Comparison of ENCODE assay signal across 24 cellular contexts in genomic region chr19:1418951-1419735, GRCh38. TPM values are rescaled to one million over a fixed set of nuclear protein-coding genes. Genes with fewer than 3 reads are reported as not detected.
A peak's percentile ranks its signal among the peaks of the same experiment; 100 is the strongest.
DNase-seq lines count a peak whose midpoint lies in the region; ATAC-seq and TF ChIP-seq lines count a peak whose summit lies in the region.
"Had no signal": no experiment of that assay in that cellular context is flagged by ENCODE, and none has a peak within 500 bp of the region (broad histone marks: within the 10 kb centered on the region; RNA-seq: fewer than 3 reads in every experiment).

No MANE protein-coding gene starts in this region.

- no peak overlapping the region for H3K4me3 ChIP-seq in left ventricle myocardium inferior
- H3K4me3 ChIP-seq: ascending aorta, PC-9, skin epidermis, upper lobe of right lung had no signal

- H3K4me1 Mint-ChIP-seq in activated T-cell treated with anti-CD3 and anti-CD28 coated beads, Interleukin-2, amount 50 U/mL, for 24 hours (ENCODE audit: low read depth) = peaks cover 30% of the 10 kb centered on the region
- peaks cover 28% of the 10 kb centered on the region for H3K4me1 Mint-ChIP-seq in activated T-cell treated with anti-CD3 and anti-CD28 coated beads, Interleukin-2, amount 50 U/mL, for 4 hours (ENCODE audit: low read depth)
- peaks cover 34% of the 10 kb centered on the region for H3K4me1 Mint-ChIP-seq in type B pancreatic cell (ENCODE audit: unreplicated experiment)

- peak overlapping the region; percentile 71 for H3K27ac ChIP-seq in left ventricle myocardium inferior (replicated peaks)
- H3K27ac ChIP-seq: ascending aorta, PC-9, skin epidermis, upper lobe of right lung had no signal

- H3K9me3 Mint-ChIP-seq in activated T-cell treated with anti-CD3 and anti-CD28 coated beads, Interleukin-2, amount 50 U/mL, for 24 hours = no peaks in the 10 kb centered on the region
- H3K9me3 Mint-ChIP-seq in activated T-cell treated with anti-CD3 and anti-CD28 coated beads, Interleukin-2, amount 50 U/mL, for 4 hours = no peaks in the 10 kb centered on the region
- H3K9me3 Mint-ChIP-seq in type B pancreatic cell = no peaks in the 10 kb centered on the region
- H3K9me3 Mint-ChIP-seq: HFFc6; memory B cell; naive B cell; stimulated activated naive CD8-positive, alpha-beta T cell treated with anti-CD3 and anti-CD28 coated beads, Interleukin-15, amount 100 ng/mL, for 72 hours had no signal

- no peak overlapping the region for H3K4me3 Mint-ChIP-seq in activated T-cell treated with anti-CD3 and anti-CD28 coated beads, Interleukin-2, amount 50 U/mL, for 24 hours
- no peak overlapping the region for H3K4me3 Mint-ChIP-seq in activated T-cell treated with anti-CD3 and anti-CD28 coated beads, Interleukin-2, amount 50 U/mL, for 4 hours
- no peak overlapping the region for H3K4me3 Mint-ChIP-seq in type B pancreatic cell
- H3K4me3 Mint-ChIP-seq: activated CD8-positive, alpha-beta T cell treated with anti-CD3 and anti-CD28 coated beads, Interleukin-2, amount 10 ng/mL, durations not matched to agents 7 days and 5 days; HFFc6; memory B cell; naive B cell; stimulated activated naive CD8-positive, alpha-beta T cell treated with anti-CD3 and anti-CD28 coated beads, Interleukin-15, amount 100 ng/mL, for 72 hours had no signal

- intact Hi-C loops in left ventricle myocardium inferior (cut with micrococcal nuclease) = no loop called here

- ATAC-seq in activated T-cell treated with anti-CD3 and anti-CD28 coated beads, Interleukin-2, amount 50 U/mL, for 4 hours = no peak
- no peak for ATAC-seq in HG02798 (IDR thresholded peaks at IDR 0.05; ENCODE audit: poor library complexity, unreplicated experiment)
- ATAC-seq: activated CD8-positive, alpha-beta T cell treated with anti-CD3 and anti-CD28 coated beads, Interleukin-2, amount 10 ng/mL, durations not matched to agents 7 days and 5 days; stimulated activated naive CD8-positive, alpha-beta T cell treated with anti-CD3 and anti-CD28 coated beads, Interleukin-15, amount 100 ng/mL, for 72 hours; T-helper 17 cell; upper lobe of right lung had no signal

- no peaks in the 10 kb centered on the region for H3K27me3 Mint-ChIP-seq in activated T-cell treated with anti-CD3 and anti-CD28 coated beads, Interleukin-2, amount 50 U/mL, for 24 hours
- H3K27me3 Mint-ChIP-seq in activated T-cell treated with anti-CD3 and anti-CD28 coated beads, Interleukin-2, amount 50 U/mL, for 4 hours (ENCODE audit: low read depth) = no peaks in the 10 kb centered on the region
- peaks cover 4% of the 10 kb centered on the region for H3K27me3 Mint-ChIP-seq in type B pancreatic cell
- H3K27me3 Mint-ChIP-seq: memory B cell; naive B cell; stimulated activated naive CD8-positive, alpha-beta T cell treated with anti-CD3 and anti-CD28 coated beads, Interleukin-15, amount 100 ng/mL, for 72 hours; T-helper 17 cell had no signal

- H3K36me3 Mint-ChIP-seq in activated T-cell treated with anti-CD3 and anti-CD28 coated beads, Interleukin-2, amount 50 U/mL, for 24 hours (ENCODE audit: low read depth) = peaks cover 91% of the 10 kb centered on the region
- peaks cover 37% of the 10 kb centered on the region for H3K36me3 Mint-ChIP-seq in activated T-cell treated with anti-CD3 and anti-CD28 coated beads, Interleukin-2, amount 50 U/mL, for 4 hours (ENCODE audit: insufficient read depth)
- peaks cover 17% of the 10 kb centered on the region for H3K36me3 Mint-ChIP-seq in type B pancreatic cell

- peaks cover 60% of the 10 kb centered on the region for H3K4me1 ChIP-seq in left ventricle myocardium inferior

- no peak for TF ChIP-seq CTCF in left ventricle myocardium inferior (IDR thresholded peaks at IDR 0.05; ENCODE audit: borderline replicate concordance)
- no peak for TF ChIP-seq CTCF in type B pancreatic cell (conservative IDR thresholded peaks at IDR 0.05)

- H3K36me3 ChIP-seq in left ventricle myocardium inferior = peaks cover 47% of the 10 kb centered on the region

- no peak for DNase-seq in activated T-cell treated with anti-CD3 and anti-CD28 coated beads, Interleukin-2, amount 50 U/mL, for 24 hours
- no peak for DNase-seq in activated T-cell treated with anti-CD3 and anti-CD28 coated beads, Interleukin-2, amount 50 U/mL, for 4 hours
- DNase-seq in left ventricle myocardium inferior (no peak), type B pancreatic cell (ENCODE audit: extremely low spot score, unreplicated experiment) (no peak), glomerular visceral epithelial cell (ENCODE audit: extremely low spot score) (no peak)
- DNase-seq: 8988T; activated CD8-positive, alpha-beta T cell treated with anti-CD3 and anti-CD28 coated beads, Interleukin-2, amount 10 ng/mL, durations not matched to agents 7 days and 5 days; activated naive CD4-positive, alpha-beta T cell treated with anti-CD3 and anti-CD28 coated beads, Interleukin-2, amount 50 U/mL, for 16 hours; activated T-cell treated with anti-CD3 and anti-CD28 coated beads, Interleukin-2, amount 50 U/mL, for 48 hours; COR-L47; DND-41; HFFc6; naive B cell; NCI-H82; PC-9; stimulated activated CD4-positive, alpha-beta T cell treated with anti-CD3 and anti-CD28 coated beads, Interleukin-4, amount 100 ng/mL, for 1 hour; stimulated activated naive CD8-positive, alpha-beta T cell treated with anti-CD3 and anti-CD28 coated beads, Interleukin-15, amount 100 ng/mL, for 72 hours; T-helper 17 cell; upper lobe of right lung had no signal

- H3K27ac Mint-ChIP-seq in activated T-cell treated with anti-CD3 and anti-CD28 coated beads, Interleukin-2, amount 50 U/mL, for 24 hours = peak overlapping the region; percentile 52
- peak overlapping the region; percentile 53 for H3K27ac Mint-ChIP-seq in type B pancreatic cell
- H3K27ac Mint-ChIP-seq: activated CD8-positive, alpha-beta T cell treated with anti-CD3 and anti-CD28 coated beads, Interleukin-2, amount 10 ng/mL, durations not matched to agents 7 days and 5 days; HFFc6; memory B cell; stimulated activated naive CD8-positive, alpha-beta T cell treated with anti-CD3 and anti-CD28 coated beads, Interleukin-15, amount 100 ng/mL, for 72 hours; T-helper 17 cell had no signal

- H3K9me3 ChIP-seq in left ventricle myocardium inferior (replicated peaks) = no peaks in the 10 kb centered on the region
- H3K9me3 ChIP-seq: ascending aorta, upper lobe of right lung had no signal

- no peaks in the 10 kb centered on the region for H3K27me3 ChIP-seq in left ventricle myocardium inferior (ENCODE audit: low read depth)
- H3K27me3 ChIP-seq: ascending aorta, upper lobe of right lung had no signal

RNA-seq across cellular contexts. Expression of gene DAZAP1, which starts 11.8 kb away (rescaled TPM):
- 100 to 1,000 TPM; 296 to 322 (median 303) TPM for total RNA-seq in activated T-cell treated with anti-CD3 and anti-CD28 coated beads, Interleukin-2, amount 50 U/mL, for 4 hours
- total RNA-seq in left ventricle myocardium inferior (81.8 TPM), type B pancreatic cell (ENCODE audit: low replicate concordance) (124 and 141 TPM in 2 replicates)

RNA-seq across cellular contexts. Expression of gene GAMT, which starts 17.8 kb away (rescaled TPM):
- 10 to 100 TPM; 16.0 to 25.9 (median 23.1) TPM for total RNA-seq in activated T-cell treated with anti-CD3 and anti-CD28 coated beads, Interleukin-2, amount 50 U/mL, for 4 hours
- total RNA-seq in left ventricle myocardium inferior = 77.0 TPM
- total RNA-seq in type B pancreatic cell (ENCODE audit: low replicate concordance) = 33.7 and 37.9 TPM in 2 replicates

RNA-seq across cellular contexts. Expression of gene RPS15, which starts 19.1 kb away (rescaled TPM):
- 1,000 to 10,000 TPM; 2,317 to 2,484 (median 2,379) TPM for total RNA-seq in activated T-cell treated with anti-CD3 and anti-CD28 coated beads, Interleukin-2, amount 50 U/mL, for 4 hours
- total RNA-seq in left ventricle myocardium inferior (588 TPM), type B pancreatic cell (ENCODE audit: low replicate concordance) (1,251 and 1,344 TPM in 2 replicates)

RNA-seq across cellular contexts. Expression of gene APC2, which starts 30.8 kb away (rescaled TPM):
- under 1 TPM; 0.13 to 0.45 (median 0.16) TPM for total RNA-seq in activated T-cell treated with anti-CD3 and anti-CD28 coated beads, Interleukin-2, amount 50 U/mL, for 4 hours
- total RNA-seq in left ventricle myocardium inferior (0.22 TPM), type B pancreatic cell (ENCODE audit: low replicate concordance) (1.2 and 9.2 TPM in 2 replicates)
- total RNA-seq: activated CD8-positive, alpha-beta T cell treated with anti-CD3 and anti-CD28 coated beads, Interleukin-2, amount 10 ng/mL, durations not matched to agents 7 days and 5 days; ascending aorta; kidney epithelial cell had no signal

RNA-seq across cellular contexts. Expression of gene NDUFS7, which starts 35.4 kb away (rescaled TPM):
- total RNA-seq in activated T-cell treated with anti-CD3 and anti-CD28 coated beads, Interleukin-2, amount 50 U/mL, for 4 hours = 100 to 1,000 TPM; 124 to 142 (median 137) TPM
- total RNA-seq in left ventricle myocardium inferior (380 TPM), type B pancreatic cell (ENCODE audit: low replicate concordance) (83.3 and 98.3 TPM in 2 replicates)
